ENCODE assay signal across 1 cellular context in the genomic region with DNA sequence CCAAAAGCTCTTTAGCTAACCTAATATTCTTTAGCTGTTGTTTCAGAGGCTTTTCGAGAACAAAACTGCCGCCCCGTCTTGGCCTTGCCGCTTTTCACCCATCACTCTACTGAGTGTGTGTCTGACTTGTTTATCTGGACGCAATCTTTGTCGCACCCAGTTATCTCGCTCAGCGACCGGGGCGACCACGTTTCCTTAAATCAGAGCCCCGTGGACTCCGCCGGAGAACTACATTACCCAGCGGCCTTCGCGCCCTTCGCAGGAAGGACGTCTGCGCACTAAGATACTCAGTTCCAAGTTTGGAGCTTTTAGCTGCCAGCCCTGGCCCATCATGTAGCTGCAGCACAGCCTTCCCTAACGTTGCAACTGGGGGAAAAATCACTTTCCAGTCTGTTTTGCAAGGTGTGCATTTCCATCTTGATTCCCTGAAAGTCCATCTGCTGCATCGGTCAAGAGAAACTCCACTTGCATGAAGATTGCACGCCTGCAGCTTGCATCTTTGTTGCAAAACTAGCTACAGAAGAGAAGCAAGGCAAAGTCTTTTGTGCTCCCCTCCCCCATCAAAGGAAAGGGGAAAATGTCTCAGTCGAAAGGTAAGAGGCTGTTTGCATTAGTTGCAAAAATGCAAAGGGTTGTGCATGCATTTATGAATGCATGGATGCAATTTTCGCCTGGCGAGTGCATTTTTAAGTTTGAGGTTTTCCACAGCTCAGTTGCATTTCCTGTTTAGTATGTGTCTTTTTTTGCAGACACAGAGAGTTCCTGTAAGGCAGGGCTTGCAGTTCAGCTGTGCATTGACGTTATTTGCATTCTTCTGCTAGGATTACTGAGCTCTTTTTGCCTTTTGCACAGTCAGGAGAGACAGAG.
TF ChIP-seq lines count a peak whose summit lies in the region.

A gene (plus strand): TSS at position 290 of the 867 bp plus-strand sequence. CDS start 288 bp downstream, at position 578.

TF ChIP-seq in HepG2, 621 proteins besides CTCF, POLR2A, EP300 and RAD21 (continued from another document and continues in another):
- TF ChIP-seq, protein P1, sequence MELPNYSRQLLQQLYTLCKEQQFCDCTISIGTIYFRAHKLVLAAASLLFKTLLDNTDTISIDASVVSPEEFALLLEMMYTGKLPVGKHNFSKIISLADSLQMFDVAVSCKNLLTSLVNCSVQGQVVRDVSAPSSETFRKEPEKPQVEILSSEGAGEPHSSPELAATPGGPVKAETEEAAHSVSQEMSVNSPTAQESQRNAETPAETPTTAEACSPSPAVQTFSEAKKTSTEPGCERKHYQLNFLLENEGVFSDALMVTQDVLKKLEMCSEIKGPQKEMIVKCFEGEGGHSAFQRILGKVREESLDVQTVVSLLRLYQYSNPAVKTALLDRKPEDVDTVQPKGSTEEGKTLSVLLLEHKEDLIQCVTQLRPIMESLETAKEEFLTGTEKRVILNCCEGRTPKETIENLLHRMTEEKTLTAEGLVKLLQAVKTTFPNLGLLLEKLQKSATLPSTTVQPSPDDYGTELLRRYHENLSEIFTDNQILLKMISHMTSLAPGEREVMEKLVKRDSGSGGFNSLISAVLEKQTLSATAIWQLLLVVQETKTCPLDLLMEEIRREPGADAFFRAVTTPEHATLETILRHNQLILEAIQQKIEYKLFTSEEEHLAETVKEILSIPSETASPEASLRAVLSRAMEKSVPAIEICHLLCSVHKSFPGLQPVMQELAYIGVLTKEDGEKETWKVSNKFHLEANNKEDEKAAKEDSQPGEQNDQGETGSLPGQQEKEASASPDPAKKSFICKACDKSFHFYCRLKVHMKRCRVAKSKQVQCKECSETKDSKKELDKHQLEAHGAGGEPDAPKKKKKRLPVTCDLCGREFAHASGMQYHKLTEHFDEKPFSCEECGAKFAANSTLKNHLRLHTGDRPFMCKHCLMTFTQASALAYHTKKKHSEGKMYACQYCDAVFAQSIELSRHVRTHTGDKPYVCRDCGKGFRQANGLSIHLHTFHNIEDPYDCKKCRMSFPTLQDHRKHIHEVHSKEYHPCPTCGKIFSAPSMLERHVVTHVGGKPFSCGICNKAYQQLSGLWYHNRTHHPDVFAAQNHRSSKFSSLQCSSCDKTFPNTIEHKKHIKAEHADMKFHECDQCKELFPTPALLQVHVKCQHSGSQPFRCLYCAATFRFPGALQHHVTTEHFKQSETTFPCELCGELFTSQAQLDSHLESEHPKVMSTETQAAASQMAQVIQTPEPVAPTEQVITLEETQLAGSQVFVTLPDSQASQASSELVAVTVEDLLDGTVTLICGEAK (IDR thresholded peaks at IDR 0.05) = no peak
- TF ChIP-seq, protein P1 (CRISPR knock-in tag; IDR thresholded peaks at IDR 0.05) = 0 out of 2 replicates have a peak, but pooled peaks have one; percentile 38
- TF ChIP-seq SETDB1 (CRISPR knock-in tag; IDR thresholded peaks at IDR 0.05; ENCODE audit: borderline replicate concordance) (no peak), CCAR2 (optimal IDR thresholded peaks at IDR 0.05; ENCODE audit: low read depth, low read length) (no peak), ZNF567 (CRISPR knock-in tag; IDR thresholded peaks at IDR 0.05; ENCODE audit: borderline replicate concordance) (peak; percentile 29; the same call in 1 of the 2 replicates), KLF12 (CRISPR knock-in tag; IDR thresholded peaks at IDR 0.05; ENCODE audit: borderline replicate concordance) (no peak), ZNF432 (CRISPR knock-in tag; IDR thresholded peaks at IDR 0.05; ENCODE audit: borderline replicate concordance) (no peak), ZNF33A (CRISPR knock-in tag; IDR thresholded peaks at IDR 0.05; ENCODE audit: borderline replicate concordance) (no peak; the same call in 1 of the 2 replicates), ZBTB7A (CRISPR knock-in tag; IDR thresholded peaks at IDR 0.05) (no peak), ZSCAN22 (CRISPR knock-in tag; IDR thresholded peaks at IDR 0.05) (no peak), ZMAT3 (CRISPR knock-in tag; conservative IDR thresholded peaks at IDR 0.05) (no peak; the same call in none of the 2 replicates), ZSCAN9 (CRISPR knock-in tag; IDR thresholded peaks at IDR 0.05; ENCODE audit: borderline replicate concordance) (no peak), ZNF264 (CRISPR knock-in tag; IDR thresholded peaks at IDR 0.05) (peak; percentile 49; the same call in 1 of the 2 replicates), ZNF484 (CRISPR knock-in tag; IDR thresholded peaks at IDR 0.05; ENCODE audit: borderline replicate concordance, low read depth) (no peak), PTBP1 (IDR thresholded peaks at IDR 0.05; ENCODE audit: low read depth, low read length, poor library complexity, severe bottlenecking) (no peak), SMC3 (IDR thresholded peaks at IDR 0.05; ENCODE audit: low read length) (no peak), AKAP8 (CRISPR knock-in tag; IDR thresholded peaks at IDR 0.05) (no peak; the same call in 1 of the 2 replicates), YEATS4 (CRISPR knock-in tag; IDR thresholded peaks at IDR 0.05; ENCODE audit: borderline replicate concordance) (peak; percentile 73), ZNF562 (CRISPR knock-in tag; IDR thresholded peaks at IDR 0.05; ENCODE audit: borderline replicate concordance) (no peak), FOXK2 (IDR thresholded peaks at IDR 0.05) (no peak), SP4 (CRISPR knock-in tag; IDR thresholded peaks at IDR 0.05) (0 out of 2 replicates have a peak, but pooled peaks have one; percentile 7), NCOA5 (CRISPR knock-in tag; IDR thresholded peaks at IDR 0.05) (no peak), ZZZ3 (CRISPR knock-in tag; IDR thresholded peaks at IDR 0.05; ENCODE audit: borderline replicate concordance) (no peak), ZBTB20 (CRISPR knock-in tag; IDR thresholded peaks at IDR 0.05; ENCODE audit: borderline replicate concordance, low read depth) (0 out of 2 replicates have a peak, but pooled peaks have one; percentile 11), ZNF614 (CRISPR knock-in tag; IDR thresholded peaks at IDR 0.05; ENCODE audit: borderline replicate concordance) (no peak), ZNF367 (CRISPR knock-in tag; IDR thresholded peaks at IDR 0.05; ENCODE audit: borderline replicate concordance) (no peak)
- TF ChIP-seq, protein P2, sequence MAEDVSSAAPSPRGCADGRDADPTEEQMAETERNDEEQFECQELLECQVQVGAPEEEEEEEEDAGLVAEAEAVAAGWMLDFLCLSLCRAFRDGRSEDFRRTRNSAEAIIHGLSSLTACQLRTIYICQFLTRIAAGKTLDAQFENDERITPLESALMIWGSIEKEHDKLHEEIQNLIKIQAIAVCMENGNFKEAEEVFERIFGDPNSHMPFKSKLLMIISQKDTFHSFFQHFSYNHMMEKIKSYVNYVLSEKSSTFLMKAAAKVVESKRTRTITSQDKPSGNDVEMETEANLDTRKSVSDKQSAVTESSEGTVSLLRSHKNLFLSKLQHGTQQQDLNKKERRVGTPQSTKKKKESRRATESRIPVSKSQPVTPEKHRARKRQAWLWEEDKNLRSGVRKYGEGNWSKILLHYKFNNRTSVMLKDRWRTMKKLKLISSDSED (CRISPR knock-in tag; IDR thresholded peaks at IDR 0.05) = no peak
- TF ChIP-seq, protein P3, sequence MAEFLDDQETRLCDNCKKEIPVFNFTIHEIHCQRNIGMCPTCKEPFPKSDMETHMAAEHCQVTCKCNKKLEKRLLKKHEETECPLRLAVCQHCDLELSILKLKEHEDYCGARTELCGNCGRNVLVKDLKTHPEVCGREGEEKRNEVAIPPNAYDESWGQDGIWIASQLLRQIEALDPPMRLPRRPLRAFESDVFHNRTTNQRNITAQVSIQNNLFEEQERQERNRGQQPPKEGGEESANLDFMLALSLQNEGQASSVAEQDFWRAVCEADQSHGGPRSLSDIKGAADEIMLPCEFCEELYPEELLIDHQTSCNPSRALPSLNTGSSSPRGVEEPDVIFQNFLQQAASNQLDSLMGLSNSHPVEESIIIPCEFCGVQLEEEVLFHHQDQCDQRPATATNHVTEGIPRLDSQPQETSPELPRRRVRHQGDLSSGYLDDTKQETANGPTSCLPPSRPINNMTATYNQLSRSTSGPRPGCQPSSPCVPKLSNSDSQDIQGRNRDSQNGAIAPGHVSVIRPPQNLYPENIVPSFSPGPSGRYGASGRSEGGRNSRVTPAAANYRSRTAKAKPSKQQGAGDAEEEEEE (CRISPR knock-in tag; IDR thresholded peaks at IDR 0.05; ENCODE audit: borderline replicate concordance) = no peak
- TF ChIP-seq, protein P4, sequence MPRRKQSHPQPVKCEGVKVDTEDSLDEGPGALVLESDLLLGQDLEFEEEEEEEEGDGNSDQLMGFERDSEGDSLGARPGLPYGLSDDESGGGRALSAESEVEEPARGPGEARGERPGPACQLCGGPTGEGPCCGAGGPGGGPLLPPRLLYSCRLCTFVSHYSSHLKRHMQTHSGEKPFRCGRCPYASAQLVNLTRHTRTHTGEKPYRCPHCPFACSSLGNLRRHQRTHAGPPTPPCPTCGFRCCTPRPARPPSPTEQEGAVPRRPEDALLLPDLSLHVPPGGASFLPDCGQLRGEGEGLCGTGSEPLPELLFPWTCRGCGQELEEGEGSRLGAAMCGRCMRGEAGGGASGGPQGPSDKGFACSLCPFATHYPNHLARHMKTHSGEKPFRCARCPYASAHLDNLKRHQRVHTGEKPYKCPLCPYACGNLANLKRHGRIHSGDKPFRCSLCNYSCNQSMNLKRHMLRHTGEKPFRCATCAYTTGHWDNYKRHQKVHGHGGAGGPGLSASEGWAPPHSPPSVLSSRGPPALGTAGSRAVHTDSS (CRISPR knock-in tag; conservative IDR thresholded peaks at IDR 0.05) = no peak
- TF ChIP-seq, protein P5, sequence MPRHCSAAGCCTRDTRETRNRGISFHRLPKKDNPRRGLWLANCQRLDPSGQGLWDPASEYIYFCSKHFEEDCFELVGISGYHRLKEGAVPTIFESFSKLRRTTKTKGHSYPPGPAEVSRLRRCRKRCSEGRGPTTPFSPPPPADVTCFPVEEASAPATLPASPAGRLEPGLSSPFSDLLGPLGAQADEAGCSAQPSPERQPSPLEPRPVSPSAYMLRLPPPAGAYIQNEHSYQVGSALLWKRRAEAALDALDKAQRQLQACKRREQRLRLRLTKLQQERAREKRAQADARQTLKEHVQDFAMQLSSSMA (CRISPR knock-in tag; IDR thresholded peaks at IDR 0.05) = no peak; the same call in 1 of the 2 replicates
- TF ChIP-seq, protein P6, sequence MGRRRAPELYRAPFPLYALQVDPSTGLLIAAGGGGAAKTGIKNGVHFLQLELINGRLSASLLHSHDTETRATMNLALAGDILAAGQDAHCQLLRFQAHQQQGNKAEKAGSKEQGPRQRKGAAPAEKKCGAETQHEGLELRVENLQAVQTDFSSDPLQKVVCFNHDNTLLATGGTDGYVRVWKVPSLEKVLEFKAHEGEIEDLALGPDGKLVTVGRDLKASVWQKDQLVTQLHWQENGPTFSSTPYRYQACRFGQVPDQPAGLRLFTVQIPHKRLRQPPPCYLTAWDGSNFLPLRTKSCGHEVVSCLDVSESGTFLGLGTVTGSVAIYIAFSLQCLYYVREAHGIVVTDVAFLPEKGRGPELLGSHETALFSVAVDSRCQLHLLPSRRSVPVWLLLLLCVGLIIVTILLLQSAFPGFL (CRISPR knock-in tag; IDR thresholded peaks at IDR 0.05) = no peak
- TF ChIP-seq, protein P7, sequence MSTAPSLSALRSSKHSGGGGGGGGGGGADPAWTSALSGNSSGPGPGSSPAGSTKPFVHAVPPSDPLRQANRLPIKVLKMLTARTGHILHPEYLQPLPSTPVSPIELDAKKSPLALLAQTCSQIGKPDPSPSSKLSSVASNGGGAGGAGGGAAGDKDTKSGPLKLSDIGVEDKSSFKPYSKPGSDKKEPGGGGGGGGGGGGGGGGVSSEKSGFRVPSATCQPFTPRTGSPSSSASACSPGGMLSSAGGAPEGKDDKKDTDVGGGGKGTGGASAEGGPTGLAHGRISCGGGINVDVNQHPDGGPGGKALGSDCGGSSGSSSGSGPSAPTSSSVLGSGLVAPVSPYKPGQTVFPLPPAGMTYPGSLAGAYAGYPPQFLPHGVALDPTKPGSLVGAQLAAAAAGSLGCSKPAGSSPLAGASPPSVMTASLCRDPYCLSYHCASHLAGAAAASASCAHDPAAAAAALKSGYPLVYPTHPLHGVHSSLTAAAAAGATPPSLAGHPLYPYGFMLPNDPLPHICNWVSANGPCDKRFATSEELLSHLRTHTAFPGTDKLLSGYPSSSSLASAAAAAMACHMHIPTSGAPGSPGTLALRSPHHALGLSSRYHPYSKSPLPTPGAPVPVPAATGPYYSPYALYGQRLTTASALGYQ (CRISPR knock-in tag; IDR thresholded peaks at IDR 0.05) = no peak
- TF ChIP-seq, protein P8, sequence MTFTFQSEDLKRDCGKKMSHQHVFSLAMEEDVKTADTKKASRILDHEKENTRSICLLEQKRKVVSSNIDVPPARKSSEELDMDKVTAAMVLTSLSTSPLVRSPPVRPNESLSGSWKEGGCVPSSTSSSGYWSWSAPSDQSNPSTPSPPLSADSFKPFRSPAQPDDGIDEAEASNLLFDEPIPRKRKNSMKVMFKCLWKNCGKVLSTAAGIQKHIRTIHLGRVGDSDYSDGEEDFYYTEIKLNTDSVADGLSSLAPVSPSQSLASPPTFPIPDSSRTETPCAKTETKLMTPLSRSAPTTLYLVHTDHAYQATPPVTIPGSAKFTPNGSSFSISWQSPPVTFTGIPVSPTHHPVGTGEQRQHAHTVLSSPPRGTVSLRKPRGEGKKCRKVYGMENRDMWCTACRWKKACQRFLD (CRISPR knock-in tag; IDR thresholded peaks at IDR 0.05; ENCODE audit: borderline replicate concordance) = no peak
